Comparison of ENCODE assay signal across 1 cellular context in the genomic region with DNA sequence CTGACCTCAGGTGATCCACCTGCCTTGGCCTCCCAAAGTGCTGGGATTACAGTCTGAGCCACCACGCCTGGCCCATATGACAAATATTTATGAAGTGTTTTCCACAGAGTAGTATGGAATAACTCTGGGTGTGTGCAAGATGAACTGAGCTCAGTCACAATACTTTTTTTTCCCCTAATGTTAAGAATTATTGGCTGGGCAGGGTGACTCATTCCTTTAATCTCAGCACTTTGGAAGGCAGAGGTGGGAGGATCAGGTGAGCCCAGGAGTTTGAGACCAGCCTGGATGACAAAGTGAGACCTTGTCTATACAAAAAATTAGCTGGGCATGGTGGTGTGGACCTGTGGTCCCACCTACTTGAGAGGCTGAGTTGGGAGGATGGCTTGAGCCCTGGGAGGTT.
TF ChIP-seq lines count a peak whose summit lies in the region.

No MANE protein-coding gene starts in this region.

TF ChIP-seq in HCT116, 20 proteins besides CTCF, POLR2A, EP300 and RAD21 (continued from another document):
- TF ChIP-seq, protein P1, sequence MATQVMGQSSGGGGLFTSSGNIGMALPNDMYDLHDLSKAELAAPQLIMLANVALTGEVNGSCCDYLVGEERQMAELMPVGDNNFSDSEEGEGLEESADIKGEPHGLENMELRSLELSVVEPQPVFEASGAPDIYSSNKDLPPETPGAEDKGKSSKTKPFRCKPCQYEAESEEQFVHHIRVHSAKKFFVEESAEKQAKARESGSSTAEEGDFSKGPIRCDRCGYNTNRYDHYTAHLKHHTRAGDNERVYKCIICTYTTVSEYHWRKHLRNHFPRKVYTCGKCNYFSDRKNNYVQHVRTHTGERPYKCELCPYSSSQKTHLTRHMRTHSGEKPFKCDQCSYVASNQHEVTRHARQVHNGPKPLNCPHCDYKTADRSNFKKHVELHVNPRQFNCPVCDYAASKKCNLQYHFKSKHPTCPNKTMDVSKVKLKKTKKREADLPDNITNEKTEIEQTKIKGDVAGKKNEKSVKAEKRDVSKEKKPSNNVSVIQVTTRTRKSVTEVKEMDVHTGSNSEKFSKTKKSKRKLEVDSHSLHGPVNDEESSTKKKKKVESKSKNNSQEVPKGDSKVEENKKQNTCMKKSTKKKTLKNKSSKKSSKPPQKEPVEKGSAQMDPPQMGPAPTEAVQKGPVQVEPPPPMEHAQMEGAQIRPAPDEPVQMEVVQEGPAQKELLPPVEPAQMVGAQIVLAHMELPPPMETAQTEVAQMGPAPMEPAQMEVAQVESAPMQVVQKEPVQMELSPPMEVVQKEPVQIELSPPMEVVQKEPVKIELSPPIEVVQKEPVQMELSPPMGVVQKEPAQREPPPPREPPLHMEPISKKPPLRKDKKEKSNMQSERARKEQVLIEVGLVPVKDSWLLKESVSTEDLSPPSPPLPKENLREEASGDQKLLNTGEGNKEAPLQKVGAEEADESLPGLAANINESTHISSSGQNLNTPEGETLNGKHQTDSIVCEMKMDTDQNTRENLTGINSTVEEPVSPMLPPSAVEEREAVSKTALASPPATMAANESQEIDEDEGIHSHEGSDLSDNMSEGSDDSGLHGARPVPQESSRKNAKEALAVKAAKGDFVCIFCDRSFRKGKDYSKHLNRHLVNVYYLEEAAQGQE (IDR thresholded peaks at IDR 0.05; ENCODE audit: low read depth) = no peak
- TF ChIP-seq SIN3A (IDR thresholded peaks at IDR 0.05; ENCODE audit: low read depth) = peak; percentile 54; the same call in 1 of the 2 replicates
- TF ChIP-seq CBX3 (IDR thresholded peaks at IDR 0.05; ENCODE audit: low read depth) = peak; percentile 14; the same call in 1 of the 2 replicates
- peak; percentile 62 for TF ChIP-seq EGR1 (IDR thresholded peaks at IDR 0.05; ENCODE audit: low read depth)
- TF ChIP-seq, protein P2, sequence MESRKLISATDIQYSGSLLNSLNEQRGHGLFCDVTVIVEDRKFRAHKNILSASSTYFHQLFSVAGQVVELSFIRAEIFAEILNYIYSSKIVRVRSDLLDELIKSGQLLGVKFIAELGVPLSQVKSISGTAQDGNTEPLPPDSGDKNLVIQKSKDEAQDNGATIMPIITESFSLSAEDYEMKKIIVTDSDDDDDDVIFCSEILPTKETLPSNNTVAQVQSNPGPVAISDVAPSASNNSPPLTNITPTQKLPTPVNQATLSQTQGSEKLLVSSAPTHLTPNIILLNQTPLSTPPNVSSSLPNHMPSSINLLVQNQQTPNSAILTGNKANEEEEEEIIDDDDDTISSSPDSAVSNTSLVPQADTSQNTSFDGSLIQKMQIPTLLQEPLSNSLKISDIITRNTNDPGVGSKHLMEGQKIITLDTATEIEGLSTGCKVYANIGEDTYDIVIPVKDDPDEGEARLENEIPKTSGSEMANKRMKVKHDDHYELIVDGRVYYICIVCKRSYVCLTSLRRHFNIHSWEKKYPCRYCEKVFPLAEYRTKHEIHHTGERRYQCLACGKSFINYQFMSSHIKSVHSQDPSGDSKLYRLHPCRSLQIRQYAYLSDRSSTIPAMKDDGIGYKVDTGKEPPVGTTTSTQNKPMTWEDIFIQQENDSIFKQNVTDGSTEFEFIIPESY (IDR thresholded peaks at IDR 0.05; ENCODE audit: extremely low read depth, insufficient replicate concordance, low read length) = no peak
- TF ChIP-seq TCF7L2 (IDR thresholded peaks at IDR 0.05; ENCODE audit: borderline replicate concordance, extremely low read depth, insufficient read depth, insufficient read length) = no peak
- no peak for TF ChIP-seq ZNF274 (IDR thresholded peaks at IDR 0.05; ENCODE audit: low read depth, low read length)
- TF ChIP-seq YY1 (IDR thresholded peaks at IDR 0.05; ENCODE audit: extremely low read depth, insufficient replicate concordance, low read depth, low read length) = no peak
- peak; percentile 78 for TF ChIP-seq JUND (IDR thresholded peaks at IDR 0.05)
- peak; percentile 80 for TF ChIP-seq FOSL1 (IDR thresholded peaks at IDR 0.05; ENCODE audit: low read depth)
- TF ChIP-seq CEBPB (IDR thresholded peaks at IDR 0.05; ENCODE audit: low read depth) = no peak; the same call in 1 of the 2 replicates
- TF ChIP-seq ATF3 (IDR thresholded peaks at IDR 0.05) = no peak
- peak; percentile 57 for TF ChIP-seq SP1 (IDR thresholded peaks at IDR 0.05; ENCODE audit: low read depth)
- TF ChIP-seq MAX (IDR thresholded peaks at IDR 0.05) = 0 out of 2 replicates have a peak, but pooled peaks have one; percentile 39
- no peak for TF ChIP-seq SRF (IDR thresholded peaks at IDR 0.05; ENCODE audit: low read depth)
